8 cellular contexts compared by ENCODE assay signal in the genomic region with DNA sequence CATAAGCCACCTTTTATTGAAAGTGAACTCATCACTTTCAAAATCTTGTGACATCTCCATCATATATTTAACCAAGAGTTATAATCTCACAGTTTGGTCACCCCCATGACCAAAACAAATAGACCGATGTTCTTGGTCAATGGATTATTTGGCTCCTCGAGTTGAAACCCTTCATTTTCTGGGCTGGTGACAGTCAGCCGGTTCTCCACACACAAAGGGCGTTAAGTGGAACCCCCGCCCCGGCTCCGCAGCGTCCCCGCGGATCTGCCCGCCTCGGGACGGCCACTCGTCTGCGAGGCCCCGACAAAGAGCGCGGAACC. TPM values are rescaled to one million over a fixed set of nuclear protein-coding genes. Genes with fewer than 3 reads are reported as not detected.
DNase-seq lines count a peak whose midpoint lies in the region; ATAC-seq, FAIRE-seq and TF ChIP-seq lines count a peak whose summit lies in the region.

No MANE protein-coding gene starts in this region.

- TF ChIP-seq CTCF in Calu3 (IDR thresholded peaks at IDR 0.05; ENCODE audit: unreplicated experiment) (no peak), OCI-LY7 (conservative IDR thresholded peaks at IDR 0.05; ENCODE audit: low read length) (no peak), epithelial cell of esophagus (IDR thresholded peaks at IDR 0.05; ENCODE audit: insufficient read depth, low read depth, low read length, missing control alignments) (no peak), pancreas (IDR thresholded peaks at IDR 0.05) (no peak), GM13977 (IDR thresholded peaks at IDR 0.05; ENCODE audit: extremely low read depth, insufficient read depth, missing control alignments) (no peak)

- no peaks in the 10 kb centered on the region; the same call in 1 of the 2 replicates for H3K79me2 ChIP-seq in OCI-LY7 (ENCODE audit: insufficient read depth, low read depth, low read length)

- H3K9me3 Mint-ChIP-seq in Calu3 (ENCODE audit: low read depth, unreplicated experiment), result no peaks in the 10 kb centered on the region

- H3K36me3 ChIP-seq in OCI-LY7 (ENCODE audit: insufficient read depth, low read length), result no peaks in the 10 kb centered on the region
- H3K36me3 ChIP-seq in pancreas, result no peaks in the 10 kb centered on the region

- DNase-seq in Calu3 (no peak), OCI-LY7 (ENCODE audit: low spot score) (no peak), epithelial cell of esophagus (ENCODE audit: low read depth) (no peak), pancreas (no peak), DMS 273 (lab: John Stamatoyannopoulos, UW; ENCODE audit: unreplicated experiment) (no peak), DMS153 (lab: John Stamatoyannopoulos, UW) (no peak), GM13977 (ENCODE audit: low spot score) (no peak)

- H3K4me3 ChIP-seq in OCI-LY7 (ENCODE audit: low read depth, low read length, poor library complexity, severe bottlenecking) (peak overlapping the region; percentile 71), epithelial cell of esophagus (ENCODE audit: low read length) (peak overlapping the region; percentile 63), pancreas (peak overlapping the region; percentile 74 to 89 (median 82))

- intact Hi-C loops in Calu3 (cut with micrococcal nuclease; ENCODE audit: unreplicated experiment), result no loop called here
- intact Hi-C loops in OCI-LY7 (cut with micrococcal nuclease; ENCODE audit: unreplicated experiment), result no loop called here
- intact Hi-C loops in pancreas (cut with DNase I), result no loop called here

- H3K36me3 Mint-ChIP-seq in Calu3 (ENCODE audit: insufficient read depth, unreplicated experiment), result peaks cover 50% of the 10 kb centered on the region

- H3K9me3 ChIP-seq in OCI-LY7 (ENCODE audit: low read length), result no peaks in the 10 kb centered on the region
- no peaks in the 10 kb centered on the region for H3K9me3 ChIP-seq in pancreas

- H3K4me1 ChIP-seq in OCI-LY7 (ENCODE audit: insufficient read depth, low read length, poor library complexity, severe bottlenecking) (peaks cover 25% of the 10 kb centered on the region), pancreas (peaks cover 30 to 40% (median 39%) of the 10 kb centered on the region in 3 donors)

- peaks cover 35% of the 10 kb centered on the region for H3K27me3 Mint-ChIP-seq in Calu3 (ENCODE audit: unreplicated experiment)

- peak overlapping the region; percentile 84 for H3K4me3 Mint-ChIP-seq in Calu3 (ENCODE audit: low read depth, unreplicated experiment)

- POLR2A ChIA-PET in OCI-LY7 (lab: Charles Lee), result interaction anchor here (2.9 kb wide), 1 partner anchor 12 kb away, joined by 21 read pairs; no protein-coding TSS in a partner anchor

- FAIRE-seq in pancreas (lab: Jason Lieb, UNC), result no peak

- in situ Hi-C loops in GM13977 (cut with MboI; ENCODE audit: low pct_unique_long_range_greater_than_20kb, low sequenced_read_pairs, unreplicated experiment), result no loop called here

- no peaks in the 10 kb centered on the region for H3K27me3 ChIP-seq in pancreas

- WGBS in pancreas, 2 donors, result 0 to 1% methylated on average over 18 of the region's 18 CpGs

- H4K20me1 ChIP-seq in OCI-LY7 (ENCODE audit: insufficient read depth, low read length), result 0 out of 2 replicates have a peak, but pooled peaks cover 4% of the 10 kb centered on the region

- H3K27ac ChIP-seq in OCI-LY7 (ENCODE audit: low read depth, low read length, poor library complexity, severe bottlenecking), result no peak overlapping the region
- peak overlapping the region; percentile 78 to 94 (median 90) for H3K27ac ChIP-seq in pancreas

- peaks cover 58% of the 10 kb centered on the region for H3K4me1 Mint-ChIP-seq in Calu3 (ENCODE audit: low read depth, unreplicated experiment)

- ATAC-seq in pancreas (no peak), GM18498 (IDR thresholded peaks at IDR 0.05; ENCODE audit: unreplicated experiment) (no peak)

- H3K27ac Mint-ChIP-seq in Calu3 (ENCODE audit: unreplicated experiment), result peak overlapping the region; percentile 95

- CTCF ChIA-PET in Calu3 (lab: Charles Lee), result interaction anchor here (0.5 to 0.8 kb wide), 2 partner anchors 11 to 422 kb away, joined by 3 to 4 read pairs; no protein-coding TSS in a partner anchor
- CTCF ChIA-PET in OCI-LY7 (lab: Charles Lee; ENCODE audit: unreplicated experiment), result no interaction called here

- BruUV-seq in Calu3 (replicated peaks; lab: Mats Ljungman, UMichigan) (no TSS peak), OCI-LY7 (replicated peaks; lab: Mats Ljungman, UMichigan) (no TSS peak)

- H2AFZ ChIP-seq in OCI-LY7 (ENCODE audit: low read length), result no peak overlapping the region; the same call in 1 of the 2 replicates

- H3K9me2 ChIP-seq in OCI-LY7 (ENCODE audit: insufficient read depth, low read length), result no peaks in the 10 kb centered on the region

- peak overlapping the region; percentile 91 for H3K4me2 ChIP-seq in OCI-LY7 (ENCODE audit: low read length)

RNA-seq across cellular contexts. Expression of a gene that starts 0.8 kb away (rescaled TPM):
- 404 and 463 TPM in 2 replicates for total RNA-seq in Calu3 (2022)
- 32.3 and 35.2 TPM in 2 replicates for total RNA-seq in OCI-LY7 (2014; rRNA removed; shearing (Covaris generic))
- total RNA-seq in OCI-LY7 (2022), result 42.5 and 47.2 TPM in 2 replicates
- total RNA-seq in pancreas, result 100 to 1,000 TPM in 2 of 6 donors, 10 to 100 TPM in 4; 71.6 to 158 (median 88.5) TPM
- 100 to 1,000 TPM in 1 of 2 donors, 10 to 100 TPM in 1; 86.7 to 173 TPM for polyA plus RNA-seq in pancreas
